ENCODE assay signal across 8 cellular contexts in the genomic region with DNA sequence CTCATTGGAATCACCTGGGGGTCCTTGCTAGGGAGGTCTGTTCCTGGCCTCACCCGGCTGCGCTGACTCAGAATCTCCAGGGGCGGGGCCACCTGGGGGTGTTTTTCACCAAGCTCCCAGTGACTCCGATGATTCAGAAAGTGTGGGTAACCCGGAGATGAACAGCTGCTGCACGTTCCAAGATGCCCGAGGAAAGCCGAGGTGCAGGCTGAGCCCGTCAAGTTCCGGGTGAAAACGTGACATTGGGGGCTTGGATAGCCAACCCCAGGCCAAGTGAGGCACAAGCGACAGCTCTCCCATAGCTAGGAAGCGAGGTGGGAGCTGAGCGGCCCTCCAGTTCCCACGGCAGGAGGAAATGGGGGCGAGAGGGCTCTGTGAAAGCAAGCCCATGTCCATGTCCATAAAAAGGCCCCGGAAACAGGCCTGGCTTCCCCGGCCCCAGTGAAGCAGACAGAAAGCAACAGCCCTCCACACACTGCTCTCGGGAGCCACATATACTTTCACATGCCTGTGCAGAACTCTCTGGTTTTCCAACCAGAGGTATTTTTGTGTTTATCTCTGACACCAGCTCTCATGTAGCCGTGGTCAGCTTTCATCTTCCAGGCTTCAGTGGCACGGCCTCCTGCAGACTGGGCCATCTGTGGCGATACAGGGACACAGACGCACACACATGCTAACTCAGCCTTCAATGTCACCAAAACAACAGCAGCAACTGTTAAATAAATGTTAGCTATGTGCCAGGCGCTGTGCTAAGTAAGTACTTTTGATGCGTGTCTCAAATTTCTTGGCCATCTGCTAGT.
DNase-seq lines count a peak whose midpoint lies in the region; ATAC-seq and TF ChIP-seq lines count a peak whose summit lies in the region.
"Had no signal": no experiment of that assay in that cellular context is flagged by ENCODE, and none has a peak within 500 bp of the region (broad histone marks: within the 10 kb centered on the region; RNA-seq: fewer than 3 reads in every experiment).

No MANE protein-coding gene starts in this region.

- H3K4me1 ChIP-seq in fibroblast of lung (ENCODE audit: control insufficient read depth, extremely low read depth, insufficient read depth, low read length): peaks cover 6% of the 10 kb centered on the region

- H3K9me3 ChIP-seq in fibroblast of lung (ENCODE audit: control insufficient read depth, insufficient read depth, low read depth, low read length): no peaks in the 10 kb centered on the region

- H2AFZ ChIP-seq in fibroblast of lung (ENCODE audit: low read length): peak overlapping the region; percentile 90

- H4K20me1 ChIP-seq in fibroblast of lung (ENCODE audit: control insufficient read depth, extremely low read depth, insufficient read depth, low read length): no peaks in the 10 kb centered on the region

- peaks cover 6% of the 10 kb centered on the region for H3K79me2 ChIP-seq in fibroblast of lung (ENCODE audit: control insufficient read depth, insufficient read depth, low read length)

- DNase-seq in HPDE6-E6E7 (ENCODE audit: extremely low spot score): peak; percentile 95
- DNase-seq in SHP77 treated with DMSO at 0.1 percent for 48 hours (lab: John Stamatoyannopoulos, UW): peak; percentile 44
- DNase-seq in fibroblast of lung (ENCODE audit: low read depth in 2 of 2): peak; percentile 82 to 85
- no peak for DNase-seq in ecto neural progenitor cell (ENCODE audit: low spot score)
- DNase-seq: activated CD4-positive, alpha-beta memory T cell treated with anti-CD3 and anti-CD28 coated beads for 36 hours had no signal

- peak overlapping the region; percentile 87 for H3K27ac ChIP-seq in fibroblast of lung (ENCODE audit: insufficient read depth, low read length)
- H3K27ac ChIP-seq in skin epidermis: peak overlapping the region in 20 of 21 experiments; percentile 30 to 89 (median 78)

- H3K27me3 ChIP-seq in fibroblast of lung (ENCODE audit: control insufficient read depth, insufficient read depth, low read length): no peaks in the 10 kb centered on the region

- H3K4me3 ChIP-seq in fibroblast of lung (replicated peaks in 1 of 4; ENCODE audit: control extremely low read depth in 1 of 4, insufficient read depth in 1 of 4, low read depth in 3 of 4, low read length in 4 of 4) (peak overlapping the region in 3 of 4 experiments; percentile 15 to 24 (median 21)), skin epidermis (no peak overlapping the region)

- no peak for TF ChIP-seq CTCF in fibroblast of lung (conservative IDR thresholded peaks at IDR 0.05 in 1 of 2, IDR thresholded peaks at IDR 0.05 in 1 of 2; ENCODE audit: low read depth in 1 of 2, low read length in 2 of 2)

- H3K36me3 ChIP-seq in fibroblast of lung (ENCODE audit: control insufficient read depth, insufficient read depth, low read length): no peaks in the 10 kb centered on the region

- no peak for ATAC-seq in GM18858 (IDR thresholded peaks at IDR 0.05; ENCODE audit: unreplicated experiment)
- ATAC-seq in HG02938 (IDR thresholded peaks at IDR 0.05; ENCODE audit: unreplicated experiment): no peak

- H3K4me2 ChIP-seq in fibroblast of lung (ENCODE audit: extremely low read depth, insufficient read depth, low read length): peak overlapping the region; percentile 88

- H3K9ac ChIP-seq in fibroblast of lung (ENCODE audit: insufficient read depth, low read length): peak overlapping the region; percentile 54

Comparison
In these comparisons a context has a peak if more than half of its experiments do, and no peak if none do; other contexts are left out.
1. H3K4me3 ChIP-seq: peak in fibroblast of lung (3 of 4); none in skin epidermis (0 of 7).